11 cellular contexts compared by ENCODE assay signal in the genomic region with DNA sequence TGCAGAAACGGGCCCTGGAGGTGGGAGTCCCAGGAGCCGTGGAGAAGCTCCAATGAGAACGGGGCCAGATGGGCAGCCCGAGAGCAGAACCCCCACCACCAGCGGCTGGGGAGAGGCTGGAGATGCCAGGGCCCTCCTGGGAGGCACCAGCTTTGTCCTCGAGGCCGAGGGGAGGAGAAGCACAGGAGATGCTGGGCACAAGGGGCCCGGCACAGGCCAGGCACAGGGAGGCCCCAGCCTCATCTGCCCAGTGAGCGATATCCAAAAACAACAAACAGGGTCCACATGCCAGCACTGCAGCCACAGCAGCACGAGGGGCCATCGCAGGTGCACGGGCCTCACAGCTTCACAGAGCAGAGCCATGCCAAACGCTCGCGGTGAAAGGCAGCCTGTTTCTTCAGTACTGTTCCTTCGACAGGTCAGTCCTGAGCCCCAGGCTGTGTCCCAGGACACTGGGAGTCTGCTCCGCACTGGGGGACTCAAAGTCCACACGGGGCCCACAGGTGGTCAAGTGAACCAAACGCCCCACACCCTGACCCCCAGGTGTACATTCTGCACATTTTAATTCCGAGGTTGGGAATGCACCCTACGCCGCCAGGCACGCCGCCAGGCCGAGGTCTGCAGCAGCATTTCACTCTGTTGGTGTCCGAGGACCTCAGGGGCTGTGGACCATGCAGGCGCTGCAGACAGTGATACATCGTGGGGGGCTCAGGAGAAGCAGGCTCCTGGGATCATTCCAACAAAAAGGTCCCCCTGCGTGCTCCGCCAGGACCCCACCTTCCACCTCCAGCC. TPM values are rescaled to one million over a fixed set of nuclear protein-coding genes. Genes with fewer than 3 reads are reported as not detected.
DNase-seq lines count a peak whose midpoint lies in the region; ATAC-seq and TF ChIP-seq lines count a peak whose summit lies in the region.
"Had no signal": no experiment of that assay in that cellular context is flagged by ENCODE, and none has a peak within 500 bp of the region (broad histone marks: within the 10 kb centered on the region; RNA-seq: fewer than 3 reads in every experiment).

No MANE protein-coding gene starts in this region.

- H3K27ac ChIP-seq in iPS-20b (ENCODE audit: low read length) (peak overlapping the region; percentile 97), smooth muscle cell (ENCODE audit: low read depth) (peak overlapping the region; percentile 99)
- H3K27ac ChIP-seq: epithelial cell of prostate had no signal

- H3K36me3 ChIP-seq in iPS-20b (ENCODE audit: insufficient read depth, low read depth, low read length) (peaks cover 83% of the 10 kb centered on the region), smooth muscle cell (ENCODE audit: low read depth) (no peaks in the 10 kb centered on the region)

- no peak overlapping the region for H3K4me3 Mint-ChIP-seq in activated B cell treated with CpG ODN at 0.5 μM for 24 hours
- H3K4me3 Mint-ChIP-seq: activated CD8-positive, alpha-beta T cell treated with anti-CD3 and anti-CD28 coated beads, Interleukin-2, amount 10 ng/mL, durations not matched to agents 7 days and 5 days had no signal

- H3K36me3 Mint-ChIP-seq in activated B cell treated with CpG ODN at 0.5 μM for 24 hours (ENCODE audit: low read depth): peaks cover 68% of the 10 kb centered on the region

- no peaks in the 10 kb centered on the region for H3K27me3 Mint-ChIP-seq in activated B cell treated with CpG ODN at 0.5 μM for 24 hours

- peaks cover 4% of the 10 kb centered on the region for H3F3A ChIP-seq in smooth muscle cell (ENCODE audit: low read depth)

- H3K9me3 ChIP-seq in iPS-20b (ENCODE audit: insufficient read depth, low read depth, low read length) (no peaks in the 10 kb centered on the region), smooth muscle cell (replicated peaks; ENCODE audit: low read depth) (no peaks in the 10 kb centered on the region)

- intact Hi-C loops in activated B cell treated with CpG ODN at 0.5 μM for 24 hours (cut with micrococcal nuclease): no loop called here

- H3K4me2 ChIP-seq in smooth muscle cell: no peak overlapping the region

- H3K9ac ChIP-seq in iPS-20b (ENCODE audit: low read depth, low read length): peak overlapping the region; percentile 86
- no peak overlapping the region for H3K9ac ChIP-seq in smooth muscle cell (ENCODE audit: low read depth)

- H2AFZ ChIP-seq in smooth muscle cell (ENCODE audit: low read depth): no peak overlapping the region

- H3K4me3 ChIP-seq in iPS-20b (ENCODE audit: low read length): peak overlapping the region; percentile 53; the same call in 1 of the 2 replicates
- no peak overlapping the region for H3K4me3 ChIP-seq in smooth muscle cell

- CTCF ChIA-PET in activated B cell treated with CpG ODN at 0.5 μM for 24 hours (lab: Charles Lee): interaction anchor here (1.0 kb wide), 1 partner anchor 36 kb away, joined by 3 read pairs; no protein-coding TSS in a partner anchor

- H3K4me1 ChIP-seq in iPS-20b (ENCODE audit: insufficient read depth, low read length) (peaks cover 39% of the 10 kb centered on the region), smooth muscle cell (ENCODE audit: low read depth) (peaks cover 33% of the 10 kb centered on the region)

- ATAC-seq in activated B cell treated with CpG ODN at 0.5 μM for 24 hours (ENCODE audit: low read depth): no peak
- ATAC-seq: activated CD8-positive, alpha-beta T cell treated with anti-CD3 and anti-CD28 coated beads, Interleukin-2, amount 10 ng/mL, durations not matched to agents 7 days and 5 days had no signal

- no peak overlapping the region for H3K27ac Mint-ChIP-seq in activated B cell treated with CpG ODN at 0.5 μM for 24 hours
- H3K27ac Mint-ChIP-seq: activated CD8-positive, alpha-beta T cell treated with anti-CD3 and anti-CD28 coated beads, Interleukin-2, amount 10 ng/mL, durations not matched to agents 7 days and 5 days had no signal

- DNase-seq in GM20000 (ENCODE audit: low spot score) (peak; percentile 7), activated B cell treated with CpG ODN at 0.5 μM for 24 hours (peak; percentile 8), smooth muscle cell (lab: John Stamatoyannopoulos, UW; ENCODE audit: unreplicated experiment) (no peak), NCI-H1694 (lab: John Stamatoyannopoulos, UW) (no peak), CD1c-positive myeloid dendritic cell (ENCODE audit: extremely low spot score) (no peak), NCI-H446 treated with DMSO at 0.1 percent for 48 hours (lab: John Stamatoyannopoulos, UW) (no peak), DMS 273 (lab: John Stamatoyannopoulos, UW; ENCODE audit: unreplicated experiment) (no peak)
- DNase-seq: activated CD8-positive, alpha-beta T cell treated with anti-CD3 and anti-CD28 coated beads, Interleukin-2, amount 10 ng/mL, durations not matched to agents 7 days and 5 days; NCI-H2171 treated with DMSO at 0.1 percent for 48 hours had no signal

- 78% methylated on average over 30 of the region's 30 CpGs for WGBS in smooth muscle cell (ENCODE audit: low lambda C conversion rate)

- peaks cover 100% of the 10 kb centered on the region for H4K20me1 ChIP-seq in smooth muscle cell (ENCODE audit: low read depth)

- TF ChIP-seq CTCF in GM20000 (IDR thresholded peaks at IDR 0.05; ENCODE audit: extremely low read depth, missing control alignments) (no peak), activated B cell treated with CpG ODN at 0.5 μM for 24 hours (IDR thresholded peaks at IDR 0.05) (no peak), smooth muscle cell (IDR thresholded peaks at IDR 0.05; ENCODE audit: borderline replicate concordance, insufficient read depth, poor library complexity, severe bottlenecking) (no peak)

- POLR2A ChIA-PET in activated B cell treated with CpG ODN at 0.5 μM for 24 hours (lab: Charles Lee): interaction anchor here (1.2 kb wide), 1 partner anchor 25 kb away, joined by 3 read pairs; no protein-coding TSS in a partner anchor

- no peaks in the 10 kb centered on the region for H3K27me3 ChIP-seq in iPS-20b (ENCODE audit: insufficient read depth, low read length)
- no peaks in the 10 kb centered on the region for H3K27me3 ChIP-seq in smooth muscle cell (ENCODE audit: low read depth)

- H3K9me3 Mint-ChIP-seq in activated B cell treated with CpG ODN at 0.5 μM for 24 hours: no peaks in the 10 kb centered on the region

- H3K4me1 Mint-ChIP-seq in activated B cell treated with CpG ODN at 0.5 μM for 24 hours: peaks cover 48% of the 10 kb centered on the region

- peaks cover 92% of the 10 kb centered on the region for H3K79me2 ChIP-seq in smooth muscle cell (ENCODE audit: low read depth)

RNA-seq across cellular contexts. Expression of a gene that starts 9.5 kb away (rescaled TPM):
- total RNA-seq in activated B cell treated with CpG ODN at 0.5 μM for 24 hours (246 and 269 TPM in 2 replicates), smooth muscle cell (42.7 and 52.0 TPM in 2 replicates)
- 50.1 and 55.7 TPM in 2 replicates for polyA plus RNA-seq in smooth muscle cell

Comparison
In these comparisons a context has a peak if more than half of its experiments do, and no peak if none do; other contexts are left out.
1. DNase-seq: peak in GM20000 (single experiment) and activated B cell treated with CpG ODN at 0.5 μM for 24 hours (single experiment); none in smooth muscle cell (single experiment), NCI-H1694 (single experiment), CD1c-positive myeloid dendritic cell (single experiment), NCI-H446 treated with DMSO at 0.1 percent for 48 hours (single experiment) and DMS 273 (single experiment).